Comparison of ENCODE assay signal across 1 cellular context in genomic region chr2:122023059-122023879, GRCh38.
TF ChIP-seq lines count a peak whose summit lies in the region.

No MANE protein-coding gene starts in this region.

TF ChIP-seq in GM23338, 12 proteins besides CTCF, POLR2A, EP300 and RAD21 (continued from another document):
- TF ChIP-seq REST (IDR thresholded peaks at IDR 0.05; ENCODE audit: unreplicated experiment), result no peak
- no peak for TF ChIP-seq CREB1 (CRISPR knock-in tag; IDR thresholded peaks at IDR 0.05; ENCODE audit: low read depth)
- no peak for TF ChIP-seq NANOG (IDR thresholded peaks at IDR 0.05; ENCODE audit: borderline replicate concordance)
- TF ChIP-seq, protein P1, sequence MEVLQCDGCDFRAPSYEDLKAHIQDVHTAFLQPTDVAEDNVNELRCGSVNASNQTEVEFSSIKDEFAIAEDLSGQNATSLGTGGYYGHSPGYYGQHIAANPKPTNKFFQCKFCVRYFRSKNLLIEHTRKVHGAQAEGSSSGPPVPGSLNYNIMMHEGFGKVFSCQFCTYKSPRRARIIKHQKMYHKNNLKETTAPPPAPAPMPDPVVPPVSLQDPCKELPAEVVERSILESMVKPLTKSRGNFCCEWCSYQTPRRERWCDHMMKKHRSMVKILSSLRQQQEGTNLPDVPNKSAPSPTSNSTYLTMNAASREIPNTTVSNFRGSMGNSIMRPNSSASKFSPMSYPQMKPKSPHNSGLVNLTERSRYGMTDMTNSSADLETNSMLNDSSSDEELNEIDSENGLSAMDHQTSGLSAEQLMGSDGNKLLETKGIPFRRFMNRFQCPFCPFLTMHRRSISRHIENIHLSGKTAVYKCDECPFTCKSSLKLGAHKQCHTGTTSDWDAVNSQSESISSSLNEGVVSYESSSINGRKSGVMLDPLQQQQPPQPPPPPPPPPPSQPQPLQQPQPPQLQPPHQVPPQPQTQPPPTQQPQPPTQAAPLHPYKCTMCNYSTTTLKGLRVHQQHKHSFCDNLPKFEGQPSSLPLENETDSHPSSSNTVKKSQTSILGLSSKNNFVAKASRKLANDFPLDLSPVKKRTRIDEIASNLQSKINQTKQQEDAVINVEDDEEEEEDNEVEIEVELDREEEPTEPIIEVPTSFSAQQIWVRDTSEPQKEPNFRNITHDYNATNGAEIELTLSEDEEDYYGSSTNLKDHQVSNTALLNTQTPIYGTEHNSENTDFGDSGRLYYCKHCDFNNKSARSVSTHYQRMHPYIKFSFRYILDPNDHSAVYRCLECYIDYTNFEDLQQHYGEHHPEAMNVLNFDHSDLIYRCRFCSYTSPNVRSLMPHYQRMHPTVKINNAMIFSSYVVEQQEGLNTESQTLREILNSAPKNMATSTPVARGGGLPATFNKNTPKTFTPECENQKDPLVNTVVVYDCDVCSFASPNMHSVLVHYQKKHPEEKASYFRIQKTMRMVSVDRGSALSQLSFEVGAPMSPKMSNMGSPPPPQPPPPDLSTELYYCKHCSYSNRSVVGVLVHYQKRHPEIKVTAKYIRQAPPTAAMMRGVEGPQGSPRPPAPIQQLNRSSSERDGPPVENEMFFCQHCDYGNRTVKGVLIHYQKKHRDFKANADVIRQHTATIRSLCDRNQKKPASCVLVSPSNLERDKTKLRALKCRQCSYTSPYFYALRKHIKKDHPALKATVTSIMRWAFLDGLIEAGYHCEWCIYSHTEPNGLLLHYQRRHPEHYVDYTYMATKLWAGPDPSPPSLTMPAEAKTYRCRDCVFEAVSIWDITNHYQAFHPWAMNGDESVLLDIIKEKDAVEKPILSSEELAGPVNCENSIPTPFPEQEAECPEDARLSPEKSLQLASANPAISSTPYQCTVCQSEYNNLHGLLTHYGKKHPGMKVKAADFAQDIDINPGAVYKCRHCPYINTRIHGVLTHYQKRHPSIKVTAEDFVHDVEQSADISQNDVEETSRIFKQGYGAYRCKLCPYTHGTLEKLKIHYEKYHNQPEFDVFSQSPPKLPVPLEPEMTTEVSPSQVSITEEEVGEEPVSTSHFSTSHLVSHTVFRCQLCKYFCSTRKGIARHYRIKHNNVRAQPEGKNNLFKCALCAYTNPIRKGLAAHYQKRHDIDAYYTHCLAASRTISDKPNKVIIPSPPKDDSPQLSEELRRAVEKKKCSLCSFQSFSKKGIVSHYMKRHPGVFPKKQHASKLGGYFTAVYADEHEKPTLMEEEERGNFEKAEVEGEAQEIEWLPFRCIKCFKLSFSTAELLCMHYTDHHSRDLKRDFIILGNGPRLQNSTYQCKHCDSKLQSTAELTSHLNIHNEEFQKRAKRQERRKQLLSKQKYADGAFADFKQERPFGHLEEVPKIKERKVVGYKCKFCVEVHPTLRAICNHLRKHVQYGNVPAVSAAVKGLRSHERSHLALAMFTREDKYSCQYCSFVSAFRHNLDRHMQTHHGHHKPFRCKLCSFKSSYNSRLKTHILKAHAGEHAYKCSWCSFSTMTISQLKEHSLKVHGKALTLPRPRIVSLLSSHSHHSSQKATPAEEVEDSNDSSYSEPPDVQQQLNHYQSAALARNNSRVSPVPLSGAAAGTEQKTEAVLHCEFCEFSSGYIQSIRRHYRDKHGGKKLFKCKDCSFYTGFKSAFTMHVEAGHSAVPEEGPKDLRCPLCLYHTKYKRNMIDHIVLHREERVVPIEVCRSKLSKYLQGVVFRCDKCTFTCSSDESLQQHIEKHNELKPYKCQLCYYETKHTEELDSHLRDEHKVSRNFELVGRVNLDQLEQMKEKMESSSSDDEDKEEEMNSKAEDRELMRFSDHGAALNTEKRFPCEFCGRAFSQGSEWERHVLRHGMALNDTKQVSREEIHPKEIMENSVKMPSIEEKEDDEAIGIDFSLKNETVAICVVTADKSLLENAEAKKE (CRISPR knock-in tag; IDR thresholded peaks at IDR 0.05), result no peak
- TF ChIP-seq EZH2phosphoT487 (IDR thresholded peaks at IDR 0.05; ENCODE audit: unreplicated experiment), result no peak
- no peak for TF ChIP-seq JUNB (IDR thresholded peaks at IDR 0.05; ENCODE audit: unreplicated experiment)
- no peak for TF ChIP-seq ZNF114 (CRISPR knock-in tag; IDR thresholded peaks at IDR 0.05)
- TF ChIP-seq ZNF331 (CRISPR knock-in tag; IDR thresholded peaks at IDR 0.05; ENCODE audit: low read depth), result no peak
